ENCODE assay signal across 1 cellular context in genomic region chr5:132496631-132497487, GRCh38.
TF ChIP-seq lines count a peak whose summit lies in the region.

No MANE protein-coding gene starts in this region.

TF ChIP-seq in neural cell, 6 proteins besides CTCF, POLR2A, EP300 and RAD21 (continued from another document):
- TF ChIP-seq EZH2 (IDR thresholded peaks at IDR 0.05; ENCODE audit: borderline replicate concordance, insufficient read depth, low read length, poor library complexity, severe bottlenecking) = no peak
